In genomic region chr1:3282186-3282585, GRCh38 we compare ENCODE assay signal across 9 cellular contexts.
"Had no signal": no experiment of that assay in that cellular context is flagged by ENCODE, and none has a peak within 500 bp of the region (broad histone marks: within the 10 kb centered on the region; RNA-seq: fewer than 3 reads in every experiment).

No MANE protein-coding gene starts in this region.

- H3K4me1 Mint-ChIP-seq: IgD-negative memory B cell had no signal

- H3K4me3 Mint-ChIP-seq: GM23338, HFFc6 had no signal

- H2AFZ ChIP-seq: GM23338 had no signal

- ATAC-seq: GM23338, HepG2 had no signal

- H3K36me3 Mint-ChIP-seq: IgD-negative memory B cell had no signal

- DNase-seq: H7, HCEC 1CT, HFFc6, KBM-7 had no signal

- H3K4me3 ChIP-seq: GM23338 had no signal

- H3K27ac Mint-ChIP-seq: GM23338, HFFc6, IgD-negative memory B cell had no signal

- H3K9ac ChIP-seq: KMS-11 had no signal

- H3K27ac ChIP-seq: HL-60, KMS-11 had no signal

- H3K4me2 ChIP-seq: GM23338, KMS-11 had no signal

- H3K9me3 Mint-ChIP-seq: GM23338, HFFc6, IgD-negative memory B cell had no signal

- FAIRE-seq: HepG2 had no signal
